In genomic region chr4:53776141-53776540, GRCh38 we compare ENCODE assay signal across 16 cellular contexts.
DNase-seq lines count a peak whose midpoint lies in the region; ATAC-seq and TF ChIP-seq lines count a peak whose summit lies in the region.
"Had no signal": no experiment of that assay in that cellular context is flagged by ENCODE, and none has a peak within 500 bp of the region (broad histone marks: within the 10 kb centered on the region; RNA-seq: fewer than 3 reads in every experiment).

No MANE protein-coding gene starts in this region.

- no peaks in the 10 kb centered on the region for H3K36me3 ChIP-seq in RWPE2 (ENCODE audit: low read depth)
- H3K36me3 ChIP-seq: BLaER1, HAP-1 had no signal

- H3K9me3 Mint-ChIP-seq in HFFc6: no peaks in the 10 kb centered on the region
- H3K9me3 Mint-ChIP-seq in nephron: no peaks in the 10 kb centered on the region
- H3K9me3 Mint-ChIP-seq: CD14-positive monocyte; CD4-positive, alpha-beta T cell; CD8-positive, alpha-beta memory T cell; GM23338 had no signal

- H3K4me1 Mint-ChIP-seq in HFFc6 (ENCODE audit: low read depth) (peaks cover 43% of the 10 kb centered on the region), nephron (peaks cover 17% of the 10 kb centered on the region)
- H3K4me1 Mint-ChIP-seq: B cell; CD8-positive, alpha-beta memory T cell; GM23338 had no signal

- no peaks in the 10 kb centered on the region for H3K27me3 ChIP-seq in RWPE2 (ENCODE audit: insufficient read depth, poor library complexity, severe bottlenecking)
- H3K27me3 ChIP-seq: BLaER1 had no signal

- peak overlapping the region; percentile 76 for H3K27ac ChIP-seq in RWPE2 (ENCODE audit: poor library complexity, severe bottlenecking)
- H3K27ac ChIP-seq: BLaER1 had no signal

- H3K36me3 Mint-ChIP-seq in HFFc6 (ENCODE audit: low read depth): no peaks in the 10 kb centered on the region
- H3K36me3 Mint-ChIP-seq in nephron (ENCODE audit: low read depth): no peaks in the 10 kb centered on the region
- H3K36me3 Mint-ChIP-seq: CD14-positive monocyte; CD8-positive, alpha-beta memory T cell had no signal

- DNase-seq in HFFc6 (no peak), RWPE2 (ENCODE audit: low spot score) (no peak), dedifferentiated amniotic fluid mesenchymal stem cell (ENCODE audit: extremely low spot score) (no peak), KBM-7 (no peak)
- DNase-seq: CD4-positive, alpha-beta T cell; CD8-positive, alpha-beta memory T cell; DMS53; DMS79 treated with DMSO at 0.1 percent for 48 hours; GF-D8 had no signal

- H3K9me3 ChIP-seq in RWPE2 (ENCODE audit: severe bottlenecking): no peaks in the 10 kb centered on the region
- H3K9me3 ChIP-seq: BLaER1, HAP-1 had no signal

- H3K4me3 Mint-ChIP-seq in HFFc6: no peak overlapping the region
- H3K4me3 Mint-ChIP-seq in nephron: no peak overlapping the region
- H3K4me3 Mint-ChIP-seq: B cell; CD14-positive monocyte; CD4-positive, alpha-beta T cell; CD8-positive, alpha-beta memory T cell; GM23338 had no signal

- TF ChIP-seq CTCF in HFFc6 (IDR thresholded peaks at IDR 0.05): peak; percentile 34; the same call in 1 of the 2 replicates
- TF ChIP-seq CTCF in RWPE2 (IDR thresholded peaks at IDR 0.05; ENCODE audit: poor library complexity, severe bottlenecking): no peak
- no peak for TF ChIP-seq CTCF in nephron (IDR thresholded peaks at IDR 0.05; ENCODE audit: unreplicated experiment in 3 of 3)

- peaks cover 15% of the 10 kb centered on the region for H3K4me1 ChIP-seq in RWPE2 (ENCODE audit: insufficient read depth, poor library complexity, severe bottlenecking)
- H3K4me1 ChIP-seq: BLaER1, HAP-1 had no signal

- H3K27ac Mint-ChIP-seq in HFFc6 (no peak overlapping the region), nephron (peak overlapping the region in 2 of 3 experiments; percentile 35 to 78)
- H3K27ac Mint-ChIP-seq: B cell; CD14-positive monocyte; CD4-positive, alpha-beta T cell; CD8-positive, alpha-beta memory T cell; GM23338 had no signal

- ATAC-seq in RWPE2 (ENCODE audit: low read depth): no peak
- ATAC-seq in HG03460 (IDR thresholded peaks at IDR 0.05; ENCODE audit: unreplicated experiment): no peak
- ATAC-seq: GM23338 had no signal

- in situ Hi-C loops in KBM-7 (cut with MboI; ENCODE audit: low pct_unique_long_range_greater_than_20kb, low sequenced_read_pairs): no loop called here

- H3K27me3 Mint-ChIP-seq in HFFc6 (ENCODE audit: insufficient read depth) (no peaks in the 10 kb centered on the region), nephron (ENCODE audit: low read depth) (no peaks in the 10 kb centered on the region)

- no peak overlapping the region for H3K4me3 ChIP-seq in RWPE2 (ENCODE audit: severe bottlenecking)
- H3K4me3 ChIP-seq: BLaER1, GM23338, HAP-1 had no signal
